In genomic region chr10:1227505-1228402, GRCh38 we compare ENCODE assay signal across 23 cellular contexts.
DNase-seq lines count a peak whose midpoint lies in the region; ATAC-seq, FAIRE-seq and TF ChIP-seq lines count a peak whose summit lies in the region.
"Had no signal": no experiment of that assay in that cellular context is flagged by ENCODE, and none has a peak within 500 bp of the region (broad histone marks: within the 10 kb centered on the region; RNA-seq: fewer than 3 reads in every experiment).

No MANE protein-coding gene starts in this region.

- H3K4me3 ChIP-seq in LNCaP clone FGC (ENCODE audit: low read depth, low read length) (no peak overlapping the region), endodermal cell (ENCODE audit: low read length) (no peak overlapping the region), neuronal stem cell (ENCODE audit: low read length in 2 of 2) (no peak overlapping the region), left lung (no peak overlapping the region), ovary (no peak overlapping the region)
- H3K4me3 ChIP-seq in CD4-positive, alpha-beta memory T cell (ENCODE audit: low read length in 2 of 2) = no peak overlapping the region
- H3K4me3 ChIP-seq: adrenal gland, breast epithelium, testis had no signal

- H3K14ac ChIP-seq in neuronal stem cell (ENCODE audit: low read length) = no peak overlapping the region

- H3K79me1 ChIP-seq in neuronal stem cell (ENCODE audit: low read depth, low read length) = peaks cover 2% of the 10 kb centered on the region

- H4K91ac ChIP-seq in neuronal stem cell (ENCODE audit: low read depth, low read length, poor library complexity) = no peak overlapping the region

- no peak overlapping the region for H2BK15ac ChIP-seq in neuronal stem cell (ENCODE audit: low read length)

- no peak overlapping the region for H2BK120ac ChIP-seq in neuronal stem cell (ENCODE audit: low read depth, low read length)

- peak overlapping the region; percentile 40 for H2AFZ ChIP-seq in neuronal stem cell (ENCODE audit: low read length)

- no peak for FAIRE-seq in D721Med (lab: Jason Lieb, UNC)
- FAIRE-seq: H1, small intestine had no signal

- H3K4me1 ChIP-seq in endodermal cell (ENCODE audit: control insufficient read depth, insufficient read depth, low read length) (no peaks in the 10 kb centered on the region), neuronal stem cell (ENCODE audit: control insufficient read depth in 2 of 2, insufficient read depth in 1 of 2, low read depth in 1 of 2, low read length in 2 of 2) (peaks cover 0 to 6% of the 10 kb centered on the region in 2 donors), left lung (no peaks in the 10 kb centered on the region), ovary (ENCODE audit: insufficient read depth) (no peaks in the 10 kb centered on the region)
- H3K4me1 ChIP-seq in CD4-positive, alpha-beta memory T cell (ENCODE audit: insufficient read depth, low read length) = no peaks in the 10 kb centered on the region
- H3K4me1 ChIP-seq: adrenal gland, breast epithelium, testis had no signal

- H3K4me2 ChIP-seq in neuronal stem cell (ENCODE audit: insufficient read depth, low read length, poor library complexity, severe bottlenecking) = no peak overlapping the region

- peaks cover 5% of the 10 kb centered on the region for H3K36me3 Mint-ChIP-seq in endodermal cell (ENCODE audit: low read depth)
- peaks cover 0 to 9% of the 10 kb centered on the region in 2 donors for H3K36me3 Mint-ChIP-seq in CD4-positive, alpha-beta memory T cell

- TF ChIP-seq POLR2A in ovary (IDR thresholded peaks at IDR 0.05) = no peak

- intact Hi-C loops in left lung (cut with DNase I) (no loop called here), ovary (cut with DNase I) (no loop called here)
- intact Hi-C loops in CD4-positive, alpha-beta memory T cell (cut with micrococcal nuclease) = no loop called here

- H3K4me1 Mint-ChIP-seq in endodermal cell = peaks cover 5% of the 10 kb centered on the region
- no peaks in the 10 kb centered on the region for H3K4me1 Mint-ChIP-seq in CD4-positive, alpha-beta memory T cell
- H3K4me1 Mint-ChIP-seq: naive thymus-derived CD4-positive, alpha-beta T cell had no signal

- CTCF ChIA-PET in CD4-positive, alpha-beta memory T cell (lab: Charles Lee; ENCODE audit: partially characterized antibody) = no interaction called here

- no peaks in the 10 kb centered on the region for H3K27me3 Mint-ChIP-seq in endodermal cell (ENCODE audit: insufficient read depth)
- H3K27me3 Mint-ChIP-seq in CD4-positive, alpha-beta memory T cell = peaks cover 2% of the 10 kb centered on the region in 2 donors

- H2BK5ac ChIP-seq in neuronal stem cell (ENCODE audit: low read length) = no peak overlapping the region

- H3K9ac ChIP-seq in endodermal cell (ENCODE audit: extremely low read depth, low read length, poor library complexity, severe bottlenecking) (no peak overlapping the region), neuronal stem cell (ENCODE audit: low read depth, low read length, poor library complexity) (no peak overlapping the region)

- peak overlapping the region; percentile 35 for H3K4me3 Mint-ChIP-seq in endodermal cell
- no peak overlapping the region for H3K4me3 Mint-ChIP-seq in CD4-positive, alpha-beta memory T cell
- H3K4me3 Mint-ChIP-seq: activated CD8-positive, alpha-beta T cell treated with anti-CD3 and anti-CD28 coated beads, Interleukin-2, amount 10 ng/mL, durations not matched to agents 7 days and 5 days; naive thymus-derived CD4-positive, alpha-beta T cell had no signal

- POLR2A ChIA-PET in CD4-positive, alpha-beta memory T cell (lab: Charles Lee; ENCODE audit: partially characterized antibody) = no interaction called here

- 92 to 100% methylated on average over 2 to 9 of the region's 9 CpGs for WGBS in endodermal cell (ENCODE audit: insufficient coverage in 1 of 2, insufficient read length in 1 of 2), 2 experiments
- WGBS in neuronal stem cell (ENCODE audit: extremely low coverage in 2 of 2, insufficient read length in 2 of 2, insufficient replicate concordance in 1 of 2), 2 donors = no CpG with 5 or more reads among the region's 9 CpGs
- WGBS in ovary, 3 donors = 14 to 25% (median 15%) methylated on average over 9 of the region's 9 CpGs

- peak; percentile 6 for TF ChIP-seq CTCF in D721Med (IDR thresholded peaks at IDR 0.05; ENCODE audit: insufficient read depth, missing control alignments)
- 0 out of 2 replicates have a peak, but pooled peaks have one; percentile 2 for TF ChIP-seq CTCF in LNCaP clone FGC (IDR thresholded peaks at IDR 0.05; ENCODE audit: control insufficient read depth, extremely low read depth, insufficient read depth)
- TF ChIP-seq CTCF in endodermal cell (conservative IDR thresholded peaks at IDR 0.05) = peak; percentile 25
- no peak for TF ChIP-seq CTCF in left lung (IDR thresholded peaks at IDR 0.05)
- TF ChIP-seq CTCF in ovary (IDR thresholded peaks at IDR 0.05) = no peak

- H3K23ac ChIP-seq in neuronal stem cell (ENCODE audit: low read depth, low read length, poor library complexity) = no peak overlapping the region

- no peak for ATAC-seq in left lung
- ATAC-seq: activated CD8-positive, alpha-beta T cell treated with anti-CD3 and anti-CD28 coated beads, Interleukin-2, amount 10 ng/mL, durations not matched to agents 7 days and 5 days; left colon; naive thymus-derived CD4-positive, alpha-beta T cell had no signal

- no peak overlapping the region for H2AK5ac ChIP-seq in neuronal stem cell (ENCODE audit: low read depth, low read length)

- H2BK12ac ChIP-seq in neuronal stem cell (ENCODE audit: low read length) = no peak overlapping the region

- DNase-seq in D721Med (ENCODE audit: insufficient read length, low spot score) = no peak
- peak; percentile 30 for DNase-seq in LNCaP clone FGC (ENCODE audit: low read depth)
- no peak for DNase-seq in endodermal cell
- DNase-seq in neuronal stem cell (ENCODE audit: low spot score) = no peak
- no peak for DNase-seq in ureter (ENCODE audit: low spot score)
- no peak for DNase-seq in left lung
- no peak for DNase-seq in CD4-positive, alpha-beta memory T cell
- DNase-seq in ovary = no peak
- DNase-seq: activated CD4-positive, CD25-positive, alpha-beta regulatory T cell treated with anti-CD3 and anti-CD28 coated beads, Interleukin-2, amount 50 U/mL, for 72 hours; activated CD8-positive, alpha-beta T cell treated with anti-CD3 and anti-CD28 coated beads, Interleukin-2, amount 10 ng/mL, durations not matched to agents 7 days and 5 days; activated T-cell treated with anti-CD3 and anti-CD28 coated beads, Interleukin-2, amount 50 U/mL, for 1 hour; adrenal gland; naive thymus-derived CD4-positive, alpha-beta T cell; NCI-H1694; NCI-H2171 treated with DMSO at 0.1 percent for 48 hours; NCI-H69; SHP77; small intestine; stimulated activated naive CD4-positive, alpha-beta T cell; testis had no signal

- H3K9me3 ChIP-seq in endodermal cell (ENCODE audit: control insufficient read depth, low read length) (no peaks in the 10 kb centered on the region), neuronal stem cell (replicated peaks in 1 of 2; ENCODE audit: control insufficient read depth in 2 of 2, insufficient read depth in 1 of 2, low read depth in 1 of 2, low read length in 2 of 2) (peaks cover 0 to 8% of the 10 kb centered on the region in 2 donors), left lung (peaks cover 0 to 5% of the 10 kb centered on the region in 2 donors), ovary (no peaks in the 10 kb centered on the region)
- H3K9me3 ChIP-seq in CD4-positive, alpha-beta memory T cell (ENCODE audit: control insufficient read depth in 1 of 2, low read length in 2 of 2) = no peaks in the 10 kb centered on the region
- H3K9me3 ChIP-seq: adrenal gland, breast epithelium, testis had no signal

- H3K9me3 Mint-ChIP-seq in endodermal cell = peaks cover 44% of the 10 kb centered on the region
- peaks cover 0 to 18% (median 4%) of the 10 kb centered on the region in 8 donors for H3K9me3 Mint-ChIP-seq in CD4-positive, alpha-beta memory T cell

- no peaks in the 10 kb centered on the region for H3K36me3 ChIP-seq in endodermal cell (ENCODE audit: control insufficient read depth, insufficient read depth, low read length)
- H3K36me3 ChIP-seq in neuronal stem cell (replicated peaks in 1 of 2; ENCODE audit: control insufficient read depth in 2 of 2, insufficient read depth in 2 of 2, low read length in 2 of 2) = no peaks in the 10 kb centered on the region
- H3K36me3 ChIP-seq in left lung = peaks cover 0 to 3% of the 10 kb centered on the region in 2 donors
- no peaks in the 10 kb centered on the region for H3K36me3 ChIP-seq in CD4-positive, alpha-beta memory T cell (ENCODE audit: insufficient read depth, low read length)
- no peaks in the 10 kb centered on the region for H3K36me3 ChIP-seq in ovary
- H3K36me3 ChIP-seq: adrenal gland, breast epithelium had no signal

- no peak overlapping the region for H3K18ac ChIP-seq in neuronal stem cell (ENCODE audit: low read length)

- no peak overlapping the region for H3K4ac ChIP-seq in neuronal stem cell (ENCODE audit: low read length)

- no peak overlapping the region for H4K8ac ChIP-seq in neuronal stem cell (ENCODE audit: low read depth, low read length)

- peak overlapping the region; percentile 75 for H3K27ac Mint-ChIP-seq in endodermal cell
- H3K27ac Mint-ChIP-seq in CD4-positive, alpha-beta memory T cell = no peak overlapping the region
- H3K27ac Mint-ChIP-seq: activated CD8-positive, alpha-beta T cell treated with anti-CD3 and anti-CD28 coated beads, Interleukin-2, amount 10 ng/mL, durations not matched to agents 7 days and 5 days; naive thymus-derived CD4-positive, alpha-beta T cell had no signal

- H3K27ac ChIP-seq in endodermal cell (ENCODE audit: low read depth, low read length) (no peak overlapping the region), neuronal stem cell (replicated peaks; ENCODE audit: low read length) (no peak overlapping the region), left lung (no peak overlapping the region), ovary (no peak overlapping the region)
- H3K27ac ChIP-seq in CD4-positive, alpha-beta memory T cell (ENCODE audit: low read depth, low read length) = no peak overlapping the region
- H3K27ac ChIP-seq: adrenal gland, breast epithelium, testis had no signal

- no peak for TF ChIP-seq EP300 in ovary (IDR thresholded peaks at IDR 0.05)

- no peaks in the 10 kb centered on the region for H3K27me3 ChIP-seq in endodermal cell (ENCODE audit: control insufficient read depth, insufficient read depth, low read length, poor library complexity, severe bottlenecking)
- peaks cover 0 to 11% (median 3%) of the 10 kb centered on the region in 3 experiments for H3K27me3 ChIP-seq in neuronal stem cell (ENCODE audit: control insufficient read depth in 3 of 3, insufficient read depth in 3 of 3, low read depth in 1 of 3, low read length in 3 of 3)
- peaks cover 0 to 16% of the 10 kb centered on the region in 2 donors for H3K27me3 ChIP-seq in left lung
- H3K27me3 ChIP-seq in CD4-positive, alpha-beta memory T cell (ENCODE audit: insufficient read depth, low read length) = no peaks in the 10 kb centered on the region
- no peaks in the 10 kb centered on the region for H3K27me3 ChIP-seq in ovary
- H3K27me3 ChIP-seq: adrenal gland, breast epithelium, testis had no signal

Comparison
In these comparisons a context has a peak if more than half of its experiments do, and no peak if none do; other contexts are left out.
1. CTCF ChIP-seq: peak in D721Med (single experiment), LNCaP clone FGC (single experiment) and endodermal cell (single experiment); none in left lung (0 of 2) and ovary (0 of 3).